In genomic region chr9:15552641-15553527, GRCh38 we compare ENCODE assay signal across 1 cellular context.
TF ChIP-seq lines count a peak whose summit lies in the region.

TSS of gene CCDC171 (plus strand) at chr9:15553043. CDS start at chr9:15564089, 11,046 bp downstream.

TF ChIP-seq in K562, 482 proteins besides CTCF, POLR2A, EP300 and RAD21 (continued from another document and continues in another):
- TF ChIP-seq PBX2 (CRISPR knock-in tag; IDR thresholded peaks at IDR 0.05; ENCODE audit: low read depth) (no peak), PBX2 (tag; conservative IDR thresholded peaks at IDR 0.05; ENCODE audit: low read depth) (no peak), ZNF75A (CRISPR knock-in tag; IDR thresholded peaks at IDR 0.05) (no peak), CBX1 (IDR thresholded peaks at IDR 0.05; ENCODE audit: low read depth) (no peak), GMEB1 (CRISPR knock-in tag; IDR thresholded peaks at IDR 0.05) (peak; percentile 68), ZBTB11 (CRISPR knock-in tag; IDR thresholded peaks at IDR 0.05) (peak in 1 of 3 experiments; percentile 57; a peak in 1 of 6 replicates), ETV6 (IDR thresholded peaks at IDR 0.05; ENCODE audit: borderline replicate concordance in 1 of 2, low read depth in 2 of 2, low read length in 1 of 2) (no peak), ETV6 (CRISPR knock-in tag; IDR thresholded peaks at IDR 0.05; ENCODE audit: borderline replicate concordance) (no peak), DMBX1 (CRISPR knock-in tag; IDR thresholded peaks at IDR 0.05; ENCODE audit: borderline replicate concordance) (peak; percentile 59; the same call in 1 of the 2 replicates), PHF8 (IDR thresholded peaks at IDR 0.05; ENCODE audit: borderline replicate concordance, low read length) (peak; percentile 52; the same call in 1 of the 2 replicates), SAFB (IDR thresholded peaks at IDR 0.05; ENCODE audit: borderline replicate concordance, low read depth, low read length) (peak; percentile 73; the same call in 1 of the 2 replicates), MLLT1 (IDR thresholded peaks at IDR 0.05) (0 out of 4 replicates have a peak, but pooled peaks of 1 of the 2 experiments have one; percentile 16), GABPA (tag; conservative IDR thresholded peaks at IDR 0.05; ENCODE audit: low read depth) (0 out of 2 replicates have a peak, but pooled peaks have one; percentile 26), JUNB (CRISPR knock-in tag; conservative IDR thresholded peaks at IDR 0.05) (no peak), ZFX (CRISPR knock-in tag; IDR thresholded peaks at IDR 0.05) (peak; percentile 47; the same call in 1 of the 2 replicates), POU5F1 (IDR thresholded peaks at IDR 0.05; ENCODE audit: borderline replicate concordance, low read depth, low read length, partially characterized antibody) (no peak), CTBP1 (IDR thresholded peaks at IDR 0.05; ENCODE audit: borderline replicate concordance) (peak; percentile 27; the same call in 1 of the 2 replicates), SMARCA4 (IDR thresholded peaks at IDR 0.05) (no peak), SUPT5H (IDR thresholded peaks at IDR 0.05) (peak; percentile 21; the same call in 1 of the 2 replicates), HES1 (IDR thresholded peaks at IDR 0.05; ENCODE audit: low read depth) (peak; percentile 78), RB1 (IDR thresholded peaks at IDR 0.05; ENCODE audit: low read depth) (peak; percentile 53; the same call in 1 of the 2 replicates), SIN3A (IDR thresholded peaks at IDR 0.05; ENCODE audit: borderline replicate concordance in 2 of 2, control insufficient read depth in 1 of 2, low read depth in 2 of 2, low read length in 2 of 2) (peak in 1 of 2 experiments; percentile 21; a peak in 1 of 4 replicates), ZNF696 (CRISPR knock-in tag; conservative IDR thresholded peaks at IDR 0.05) (no peak), CXXC5 (CRISPR knock-in tag; IDR thresholded peaks at IDR 0.05) (peak; percentile 80), ZBTB2 (IDR thresholded peaks at IDR 0.05) (peak; percentile 10; the same call in 1 of the 2 replicates), E2F6 (IDR thresholded peaks at IDR 0.05; ENCODE audit: borderline replicate concordance in 1 of 2, extremely low read depth in 1 of 2, insufficient read depth in 1 of 2, insufficient read length in 1 of 2, low read depth in 1 of 2, low read length in 1 of 2, poor library complexity in 1 of 2, severe bottlenecking in 1 of 2) (peak; percentile 90 to 98), MGA (IDR thresholded peaks at IDR 0.05) (peak; percentile 61), RBM25 (IDR thresholded peaks at IDR 0.05; ENCODE audit: low read depth, low read length, severe bottlenecking) (no peak), KDM5B (IDR thresholded peaks at IDR 0.05; ENCODE audit: insufficient replicate concordance, low read depth, low read length) (peak; percentile 58), L3MBTL2 (IDR thresholded peaks at IDR 0.05) (peak; percentile 81)
